Comparison of ENCODE assay signal across 12 cellular contexts in the genomic region with DNA sequence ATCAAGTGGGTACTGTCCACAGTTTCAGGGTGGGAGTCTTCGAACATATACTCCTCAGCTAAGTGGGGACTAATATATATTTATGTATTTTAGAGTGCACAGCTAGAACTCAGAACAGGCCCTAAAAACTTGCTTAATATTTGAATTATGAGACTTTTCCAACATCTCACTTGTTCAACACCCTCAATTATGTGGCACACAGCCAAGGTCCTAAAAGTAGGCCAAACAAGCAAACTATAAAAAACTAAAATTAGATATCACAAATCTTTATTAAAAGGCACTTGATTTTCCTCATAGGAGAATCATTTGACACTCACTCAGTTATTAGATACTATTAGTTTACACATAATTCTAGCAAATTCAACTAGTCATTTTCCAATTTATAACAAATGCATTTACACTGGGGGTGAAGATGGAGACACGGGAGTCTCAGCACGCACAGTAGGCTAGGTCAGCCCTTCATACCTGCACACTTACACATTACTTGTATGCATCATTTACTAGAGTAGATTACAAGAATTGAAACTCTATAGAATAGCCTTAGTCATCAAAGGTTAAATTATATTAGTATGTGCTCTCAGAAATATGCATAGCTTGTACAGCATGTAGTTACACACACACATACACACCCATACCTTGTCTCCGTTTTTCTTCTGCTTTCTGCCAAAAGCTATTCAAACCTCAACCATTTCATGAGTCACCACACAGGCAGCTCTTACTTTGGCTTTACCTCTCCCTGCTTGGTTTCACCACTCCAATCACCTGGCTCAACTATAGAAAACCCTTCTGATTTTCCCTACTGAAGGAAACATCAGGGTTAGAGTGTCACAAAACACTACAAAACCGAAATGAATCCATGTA.
A peak's percentile ranks its signal among the peaks of the same experiment; 100 is the strongest.
DNase-seq lines count a peak whose midpoint lies in the region; TF ChIP-seq lines count a peak whose summit lies in the region.
"Had no signal": no experiment of that assay in that cellular context is flagged by ENCODE, and none has a peak within 500 bp of the region (broad histone marks: within the 10 kb centered on the region; RNA-seq: fewer than 3 reads in every experiment).

No MANE protein-coding gene starts in this region.

- DNase-seq in CD14-positive monocyte (ENCODE audit: low spot score), result no peak
- DNase-seq in mammary epithelial cell, result peak; percentile 97
- DNase-seq in nephron progenitor cell, result no peak
- DNase-seq in NCI-H2107 (lab: John Stamatoyannopoulos, UW), result no peak
- DNase-seq in NCI-H1694 (lab: John Stamatoyannopoulos, UW), result no peak
- DNase-seq in CD1c-positive myeloid dendritic cell (ENCODE audit: extremely low spot score), result no peak
- DNase-seq in NCI-H2171 (lab: John Stamatoyannopoulos, UW), result no peak
- DNase-seq: activated naive CD4-positive, alpha-beta T cell treated with anti-CD3 and anti-CD28 coated beads, Interleukin-2, amount 50 U/mL, for 16 hours; COR-L47; heart right ventricle had no signal

- dilution Hi-C loops in mammary epithelial cell (cut with HindIII; ENCODE audit: low sequenced_read_pairs), result no loop called here

- H3K4me3 ChIP-seq in HUES48 (ENCODE audit: low read depth, low read length) (no peak overlapping the region), mammary epithelial cell (replicated peaks in 1 of 3; ENCODE audit: insufficient read depth in 1 of 3, low read depth in 2 of 3, low read length in 3 of 3) (no peak overlapping the region)

- H3K9me3 ChIP-seq in HUES48 (ENCODE audit: control insufficient read depth, insufficient read depth, low read length) (no peaks in the 10 kb centered on the region), mammary epithelial cell (replicated peaks; ENCODE audit: insufficient read depth, low read length) (no peaks in the 10 kb centered on the region)
- H3K9me3 ChIP-seq: heart right ventricle had no signal

- WGBS in mammary epithelial cell (ENCODE audit: low coverage, missing lambda C conversion rate), result 23% methylated on average over 5 of the region's 5 CpGs

- H3K27ac ChIP-seq in HUES48 (ENCODE audit: low read depth, low read length), result peak overlapping the region; percentile 21
- H3K27ac ChIP-seq in mammary epithelial cell (ENCODE audit: insufficient read depth, low read depth, low read length), result peak overlapping the region; percentile 98
- H3K27ac ChIP-seq: parathyroid adenoma had no signal

- H2AFZ ChIP-seq in mammary epithelial cell (ENCODE audit: low read depth, low read length), result no peak overlapping the region
- H2AFZ ChIP-seq: parathyroid adenoma had no signal

- H3K79me2 ChIP-seq in mammary epithelial cell (ENCODE audit: insufficient read depth, low read length), result peaks cover 6% of the 10 kb centered on the region
- H3K79me2 ChIP-seq: parathyroid adenoma had no signal

- intact Hi-C loops in CD14-positive monocyte (cut with micrococcal nuclease) (no loop called here), mammary epithelial cell (cut with micrococcal nuclease) (loop anchor here (2.0 to 10.0 kb wide), 2 partner anchors 182 to 368 kb away; a partner anchor contains a TSS)

- no peaks in the 10 kb centered on the region for H4K20me1 ChIP-seq in mammary epithelial cell (ENCODE audit: insufficient read depth, low read length)

- no peaks in the 10 kb centered on the region for H3K27me3 ChIP-seq in HUES48 (ENCODE audit: control insufficient read depth, insufficient read depth, low read length)
- H3K27me3 ChIP-seq in mammary epithelial cell (ENCODE audit: insufficient read depth, low read length), result no peaks in the 10 kb centered on the region
- H3K27me3 ChIP-seq: heart right ventricle had no signal

- H3K36me3 Mint-ChIP-seq in CD14-positive monocyte (no peaks in the 10 kb centered on the region), nephron progenitor cell (ENCODE audit: low read depth) (peaks cover 6% of the 10 kb centered on the region)

- in situ Hi-C loops in mammary epithelial cell (cut with MboI; ENCODE audit: low sequenced_read_pairs in 2 of 2), result no loop called here

- H3K4me1 ChIP-seq in HUES48 (ENCODE audit: control insufficient read depth, insufficient read depth, low read length) (peaks cover 14% of the 10 kb centered on the region), mammary epithelial cell (ENCODE audit: insufficient read depth, low read length) (peaks cover 7% of the 10 kb centered on the region)
- H3K4me1 ChIP-seq: parathyroid adenoma had no signal

- peak overlapping the region in 4 of 7 donors; percentile 1 to 35 (median 9) for H3K27ac Mint-ChIP-seq in CD14-positive monocyte
- peak overlapping the region; percentile 11 for H3K27ac Mint-ChIP-seq in nephron progenitor cell

- CTCF ChIA-PET in mammary epithelial cell (lab: Charles Lee; ENCODE audit: low non-redundant PET), result interaction anchor here (0.6 kb wide), 1 partner anchor 181 kb away, joined by 3 read pairs; no protein-coding TSS in a partner anchor

- H3K9ac ChIP-seq in HUES48 (ENCODE audit: low read depth, low read length), result no peak overlapping the region
- H3K9ac ChIP-seq in mammary epithelial cell (ENCODE audit: insufficient read depth, low read length), result peak overlapping the region; percentile 81
- H3K9ac ChIP-seq: parathyroid adenoma had no signal

- H3K9me3 Mint-ChIP-seq in CD14-positive monocyte (peaks cover 0 to 3% (median 0%) of the 10 kb centered on the region in 7 donors), nephron progenitor cell (peaks cover 4% of the 10 kb centered on the region)

- H3K27me3 Mint-ChIP-seq in CD14-positive monocyte (ENCODE audit: low read depth in 3 of 3), result no peaks in the 10 kb centered on the region
- H3K27me3 Mint-ChIP-seq in nephron progenitor cell (ENCODE audit: low read depth, poor library complexity), result no peaks in the 10 kb centered on the region

- H3K4me3 Mint-ChIP-seq in CD14-positive monocyte (peak overlapping the region in 1 of 2 donors; percentile 81), nephron progenitor cell (no peak overlapping the region)

- no peak for TF ChIP-seq CTCF in CD14-positive monocyte (IDR thresholded peaks at IDR 0.05)
- TF ChIP-seq CTCF in mammary epithelial cell (conservative IDR thresholded peaks at IDR 0.05 in 1 of 2, IDR thresholded peaks at IDR 0.05 in 1 of 2; ENCODE audit: extremely low read depth in 1 of 2, insufficient read depth in 1 of 2, low read depth in 1 of 2, low read length in 2 of 2), result no peak
- no peak for TF ChIP-seq CTCF in nephron progenitor cell (IDR thresholded peaks at IDR 0.05)

- peak overlapping the region; percentile 72 for H3K4me2 ChIP-seq in mammary epithelial cell (ENCODE audit: insufficient read depth, low read depth, low read length)

- H3K4me1 Mint-ChIP-seq in CD14-positive monocyte (peaks cover 31% of the 10 kb centered on the region), nephron progenitor cell (peaks cover 6% of the 10 kb centered on the region)

- TSS peak; percentile 28 for BruUV-seq in mammary epithelial cell (replicated peaks; lab: Mats Ljungman, UMichigan)

- H3K36me3 ChIP-seq in HUES48 (ENCODE audit: control insufficient read depth, insufficient read depth, low read length), result no peaks in the 10 kb centered on the region
- no peaks in the 10 kb centered on the region for H3K36me3 ChIP-seq in mammary epithelial cell (ENCODE audit: insufficient read depth, low read length)
- H3K36me3 ChIP-seq: heart right ventricle had no signal
